ENCODE assay signal across 9 cellular contexts in genomic region chr11:62501432-62501891, GRCh38. TPM values are rescaled to one million over a fixed set of nuclear protein-coding genes. Genes with fewer than 3 reads are reported as not detected.
DNase-seq lines count a peak whose midpoint lies in the region; ATAC-seq, FAIRE-seq and TF ChIP-seq lines count a peak whose summit lies in the region.
"Had no signal": no experiment of that assay in that cellular context is flagged by ENCODE, and none has a peak within 500 bp of the region (broad histone marks: within the 10 kb centered on the region; RNA-seq: fewer than 3 reads in every experiment).

No MANE protein-coding gene starts in this region.

- peak overlapping the region; percentile 58 for H2AFZ ChIP-seq in osteoblast (ENCODE audit: low read length)

- no peak overlapping the region for H3K27ac ChIP-seq in osteoblast (ENCODE audit: low read depth, low read length)

- H3K36me3 ChIP-seq in osteoblast (ENCODE audit: insufficient read depth, low read length), result no peaks in the 10 kb centered on the region

- H3K79me2 ChIP-seq in osteoblast (ENCODE audit: insufficient read depth, low read length), result no peaks in the 10 kb centered on the region

- no peaks in the 10 kb centered on the region for H3K9me3 ChIP-seq in osteoblast (ENCODE audit: low read depth, low read length)

- H3K27me3 ChIP-seq in osteoblast (ENCODE audit: insufficient read depth, low read length), result no peaks in the 10 kb centered on the region

- no peaks in the 10 kb centered on the region for H4K20me1 ChIP-seq in osteoblast (ENCODE audit: insufficient read depth, low read length)

- no peak for TF ChIP-seq CTCF in AG10803 (conservative IDR thresholded peaks at IDR 0.05; ENCODE audit: low read length)
- no peak for TF ChIP-seq CTCF in osteoblast (IDR thresholded peaks at IDR 0.05; ENCODE audit: extremely low read depth, low read depth, low read length)

- H3K4me1 ChIP-seq in osteoblast (ENCODE audit: insufficient read depth, low read length), result peaks cover 28% of the 10 kb centered on the region

- H3K4me2 ChIP-seq in osteoblast (ENCODE audit: insufficient read depth, low read length), result peak overlapping the region; percentile 17

- no peak for FAIRE-seq in frontal cortex (lab: Jason Lieb, UNC)
- FAIRE-seq in HTR-8/SVneo (lab: Jason Lieb, UNC), result no peak

- H3K4me3 ChIP-seq in AG10803 (ENCODE audit: low read length) (no peak overlapping the region), osteoblast (ENCODE audit: insufficient read depth, low read length) (no peak overlapping the region)

- DNase-seq in AG10803 (ENCODE audit: low read depth) (peak; percentile 87), NCI-H774 (lab: John Stamatoyannopoulos, UW) (peak; percentile 63), frontal cortex (ENCODE audit: low spot score in 2 of 2) (peak; percentile 54 to 64), osteoblast (ENCODE audit: insufficient read length, low spot score, missing footprints) (no peak), NCI-H526 treated with DMSO at 0.1 percent for 48 hours (lab: John Stamatoyannopoulos, UW) (no peak), HTR-8/SVneo (ENCODE audit: insufficient read length, low spot score) (no peak)
- no peak for DNase-seq in activated effector memory CD4-positive, alpha-beta T cell treated with anti-CD3 and anti-CD28 coated beads, Interleukin-2, amount 50 U/mL, for 16 hours
- DNase-seq: islet precursor cell had no signal

- ATAC-seq in GM18498 (IDR thresholded peaks at IDR 0.05; ENCODE audit: unreplicated experiment), result no peak

RNA-seq across cellular contexts. Expression of gene AHNAK, which starts 45.1 kb away (rescaled TPM):
- total RNA-seq in frontal cortex (15.9 TPM), osteoblast (646 and 720 TPM in 2 replicates)

Comparison
In these comparisons a context has a peak if more than half of its experiments do, and no peak if none do; other contexts are left out.
1. DNase-seq: peak in AG10803 (single experiment), NCI-H774 (single experiment) and frontal cortex (2 of 2); none in osteoblast (single experiment), NCI-H526 treated with DMSO at 0.1 percent for 48 hours (single experiment), activated effector memory CD4-positive, alpha-beta T cell treated with anti-CD3 and anti-CD28 coated beads, Interleukin-2, amount 50 U/mL, for 16 hours (single experiment) and HTR-8/SVneo (single experiment).
2. RNA of gene AHNAK, which starts 45.1 kb away (total RNA-seq): 646 to 720 TPM in osteoblast; 15.9 TPM in frontal cortex (single experiment); every median in the first group is over 10 times any median in the second.